Comparison of ENCODE assay signal across 7 cellular contexts in genomic region chr1:40385437-40386310, GRCh38. TPM values are rescaled to one million over a fixed set of nuclear protein-coding genes. Genes with fewer than 3 reads are reported as not detected.
A peak's percentile ranks its signal among the peaks of the same experiment; 100 is the strongest.
DNase-seq lines count a peak whose midpoint lies in the region; ATAC-seq and TF ChIP-seq lines count a peak whose summit lies in the region.

No MANE protein-coding gene starts in this region.

- H3K36me3 ChIP-seq in SU-DHL-6 (ENCODE audit: low read length) (0 out of 2 replicates have a peak, but pooled peaks cover 3% of the 10 kb centered on the region), colonic mucosa (no peaks in the 10 kb centered on the region), osteoblast (ENCODE audit: insufficient read depth, low read length) (peaks cover 4% of the 10 kb centered on the region)

- H3K4me2 ChIP-seq in SU-DHL-6 (ENCODE audit: low read depth, low read length, poor library complexity, severe bottlenecking) (peak overlapping the region; percentile 59), osteoblast (ENCODE audit: insufficient read depth, low read length) (no peak overlapping the region)

- no peaks in the 10 kb centered on the region for H4K20me1 ChIP-seq in SU-DHL-6 (ENCODE audit: low read depth, low read length)
- peaks cover 12% of the 10 kb centered on the region for H4K20me1 ChIP-seq in osteoblast (ENCODE audit: insufficient read depth, low read length)

- no peak overlapping the region for H2AFZ ChIP-seq in SU-DHL-6 (ENCODE audit: low read depth, low read length, severe bottlenecking)
- H2AFZ ChIP-seq in osteoblast (ENCODE audit: low read length): no peak overlapping the region

- peak overlapping the region; percentile 92 for H3K27ac ChIP-seq in SU-DHL-6 (ENCODE audit: low read depth, low read length)
- peak overlapping the region; percentile 83 for H3K27ac ChIP-seq in colonic mucosa
- H3K27ac ChIP-seq in osteoblast (ENCODE audit: low read depth, low read length): peak overlapping the region; percentile 7

- intact Hi-C loops in colonic mucosa (cut with DNase I): no loop called here

- peaks cover 33% of the 10 kb centered on the region for H3F3A ChIP-seq in SU-DHL-6 (ENCODE audit: insufficient read depth)

- TF ChIP-seq CTCF in SU-DHL-6 (IDR thresholded peaks at IDR 0.05; ENCODE audit: insufficient read depth, low read length, poor library complexity, severe bottlenecking) (no peak), colonic mucosa (IDR thresholded peaks at IDR 0.05) (no peak), osteoblast (IDR thresholded peaks at IDR 0.05; ENCODE audit: extremely low read depth, low read depth, low read length) (no peak)

- no peaks in the 10 kb centered on the region for H3K9me2 ChIP-seq in SU-DHL-6 (replicated peaks; ENCODE audit: insufficient read depth, low read length)

- H3K27me3 ChIP-seq in SU-DHL-6 (ENCODE audit: low read length) (no peaks in the 10 kb centered on the region), colonic mucosa (no peaks in the 10 kb centered on the region), osteoblast (ENCODE audit: insufficient read depth, low read length) (no peaks in the 10 kb centered on the region)

- peaks cover 14% of the 10 kb centered on the region for H3K4me1 ChIP-seq in colonic mucosa
- peaks cover 59% of the 10 kb centered on the region for H3K4me1 ChIP-seq in osteoblast (ENCODE audit: insufficient read depth, low read length)

- H3K4me3 ChIP-seq in SU-DHL-6 (ENCODE audit: insufficient read depth, low read length, poor library complexity, severe bottlenecking) (peak overlapping the region; percentile 13), colonic mucosa (no peak overlapping the region), osteoblast (ENCODE audit: insufficient read depth, low read length) (no peak overlapping the region)

- H3K79me2 ChIP-seq in SU-DHL-6 (ENCODE audit: insufficient read depth, low read length) (peaks cover 53% of the 10 kb centered on the region), osteoblast (ENCODE audit: insufficient read depth, low read length) (peaks cover 84% of the 10 kb centered on the region)

- H3K9ac ChIP-seq in SU-DHL-6 (ENCODE audit: low read length): peak overlapping the region; percentile 40
- peak overlapping the region; percentile 45 to 54 for H3K9ac ChIP-seq in colonic mucosa (ENCODE audit: low read depth in 2 of 2, low read length in 2 of 2)

- DNase-seq in colonic mucosa (no peak), osteoblast (ENCODE audit: insufficient read length, low spot score, missing footprints) (no peak), HuH-7.5 (ENCODE audit: low spot score) (no peak), ecto neural progenitor cell (ENCODE audit: low spot score) (no peak)

- peak; percentile 62 for ATAC-seq in GM19035 (IDR thresholded peaks at IDR 0.05; ENCODE audit: unreplicated experiment)
- peak; percentile 58 for ATAC-seq in HG03060 (IDR thresholded peaks at IDR 0.05; ENCODE audit: low read depth, unreplicated experiment)

- H3K9me3 ChIP-seq in SU-DHL-6 (ENCODE audit: insufficient read depth, low read length): no peaks in the 10 kb centered on the region
- no peaks in the 10 kb centered on the region for H3K9me3 ChIP-seq in colonic mucosa
- H3K9me3 ChIP-seq in osteoblast (ENCODE audit: low read depth, low read length): no peaks in the 10 kb centered on the region

RNA-seq across cellular contexts. Expression of gene SMAP2, which starts 12.1 kb away (rescaled TPM):
- total RNA-seq in colonic mucosa (10 to 100 TPM; 25.9 to 31.5 TPM), osteoblast (14.1 and 20.3 TPM in 2 replicates)

Comparison
In these comparisons a context has a peak if more than half of its experiments do, and no peak if none do; other contexts are left out.
1. H3K27ac ChIP-seq: peak in every context shown above with its lines; median percentile 92 in SU-DHL-6; 83 in colonic mucosa; 7 in osteoblast.